Comparison of ENCODE assay signal across 15 cellular contexts in the genomic region with DNA sequence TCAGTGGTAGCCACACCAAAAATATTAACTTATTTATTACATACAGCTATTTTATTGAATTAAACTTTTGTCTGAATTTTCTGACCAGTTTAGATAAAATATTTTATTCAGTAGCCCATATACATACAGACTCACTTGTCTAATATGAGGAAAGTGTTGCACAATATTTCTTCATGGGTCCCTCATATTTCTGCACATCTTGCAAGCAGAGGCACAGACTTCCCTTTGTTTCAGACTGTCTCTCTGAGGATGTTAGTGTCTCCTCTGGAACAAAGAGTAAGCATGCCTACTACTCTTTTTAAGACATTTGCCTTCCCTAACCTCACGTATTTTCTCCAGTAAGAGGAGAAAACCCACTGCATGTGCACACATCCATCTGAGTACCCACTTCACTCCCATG.
"Had no signal": no experiment of that assay in that cellular context is flagged by ENCODE, and none has a peak within 500 bp of the region (broad histone marks: within the 10 kb centered on the region; RNA-seq: fewer than 3 reads in every experiment).

No MANE protein-coding gene starts in this region.

- DNase-seq: activated CD4-positive, alpha-beta T cell treated with anti-CD3 and anti-CD28 coated beads, Interleukin-2, amount 50 U/mL, for 48 hours; activated T-cell treated with anti-CD3 and anti-CD28 coated beads, Interleukin-2, amount 50 U/mL, for 1 hour; amniotic stem cell; body of pancreas; effector memory CD4-positive, alpha-beta T cell; glutamatergic neuron; hypothalamus; left ventricle myocardium inferior; mucosa of descending colon; naive thymus-derived CD4-positive, alpha-beta T cell; pancreas; stimulated activated CD4-positive, alpha-beta T cell treated with anti-CD3 and anti-CD28 coated beads, Interleukin-2, amount 100 ng/mL, for 48 hours; WERI-Rb-1 had no signal

- H3K4me3 ChIP-seq: body of pancreas, left ventricle myocardium inferior, mucosa of descending colon, pancreas had no signal

- FAIRE-seq: pancreas, urothelium cell line had no signal

- H3K36me3 ChIP-seq: left ventricle myocardium inferior, pancreas, WERI-Rb-1 had no signal

- H3K27me3 ChIP-seq: body of pancreas, pancreas had no signal

- H3K9me3 ChIP-seq: body of pancreas, mucosa of descending colon, pancreas had no signal

- H3K27ac ChIP-seq: body of pancreas, left ventricle myocardium inferior, pancreas, WERI-Rb-1 had no signal

- ATAC-seq: body of pancreas; mucosa of descending colon; naive thymus-derived CD4-positive, alpha-beta T cell; pancreas; stimulated activated memory B cell treated with anti-CD40 and anti-IgM and Interleukin-4, amounts not matched to agents 10 μg/mL and 1 μg/mL and 100 μg/mL, for 72 hours had no signal

- H3K4me1 ChIP-seq: body of pancreas, left ventricle myocardium inferior, pancreas had no signal
